In the genomic region with DNA sequence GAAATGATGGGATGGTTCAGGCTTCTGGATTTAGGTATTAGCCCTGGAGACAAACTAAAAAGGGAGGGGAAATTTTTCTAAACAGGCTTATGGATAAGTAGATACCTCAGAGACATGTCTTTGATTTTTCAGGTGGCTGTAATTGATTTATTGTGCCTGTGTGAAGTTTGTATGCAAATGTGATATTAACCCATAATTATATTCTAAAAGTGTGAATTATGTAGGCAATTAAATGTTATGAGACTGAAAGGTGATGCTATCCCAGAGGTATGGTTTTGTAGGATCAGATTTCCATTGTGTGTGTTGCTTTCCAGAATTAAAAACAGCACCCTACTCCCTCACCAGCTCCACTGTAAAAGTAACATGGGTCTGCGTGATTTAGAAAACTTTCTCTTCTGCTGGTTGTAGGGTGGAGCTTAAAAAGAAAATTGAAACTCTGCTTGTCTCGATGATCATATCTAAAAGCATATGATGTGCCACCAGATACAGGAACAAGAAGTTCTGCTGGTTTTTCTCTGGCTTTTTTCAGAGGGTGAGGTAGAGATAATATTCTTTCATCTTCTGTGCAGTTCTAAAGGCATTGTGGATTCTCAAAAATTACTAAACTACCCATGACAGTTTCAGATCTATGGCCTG, we compare ENCODE assay signal across 14 cellular contexts.
DNase-seq lines count a peak whose midpoint lies in the region; ATAC-seq and TF ChIP-seq lines count a peak whose summit lies in the region.
"Had no signal": no experiment of that assay in that cellular context is flagged by ENCODE, and none has a peak within 500 bp of the region (broad histone marks: within the 10 kb centered on the region; RNA-seq: fewer than 3 reads in every experiment).

No MANE protein-coding gene starts in this region.

- H3K27me3 Mint-ChIP-seq in activated CD8-positive, alpha-beta memory T cell treated with anti-CD3 and anti-CD28 coated beads, Interleukin-2, amount 10 ng/mL, durations not matched to agents 7 days and 5 days: no peaks in the 10 kb centered on the region

- no peaks in the 10 kb centered on the region for H3K36me3 ChIP-seq in mucosa of descending colon (ENCODE audit: low read depth)
- H3K36me3 ChIP-seq: right lobe of liver had no signal

- H3K36me3 Mint-ChIP-seq in activated CD8-positive, alpha-beta memory T cell treated with anti-CD3 and anti-CD28 coated beads, Interleukin-2, amount 10 ng/mL, durations not matched to agents 7 days and 5 days: no peaks in the 10 kb centered on the region

- DNase-seq in COR-L47 (lab: John Stamatoyannopoulos, UW): peak; percentile 31
- no peak for DNase-seq in NCI-H82 treated with DMSO at 0.1 percent for 48 hours (lab: John Stamatoyannopoulos, UW; ENCODE audit: unreplicated experiment)
- DNase-seq in mucosa of descending colon: no peak
- DNase-seq in activated CD8-positive, alpha-beta memory T cell treated with anti-CD3 and anti-CD28 coated beads, Interleukin-2, amount 10 ng/mL, durations not matched to agents 7 days and 5 days: no peak
- DNase-seq in caudate nucleus (lab: John Stamatoyannopoulos, UW): no peak
- DNase-seq: activated naive CD4-positive, alpha-beta T cell treated with anti-CD3 and anti-CD28 coated beads, Interleukin-2, amount 50 U/mL, for 16 hours; NCI-H1048; right lobe of liver had no signal

- H3K4me3 ChIP-seq in mucosa of descending colon: no peak overlapping the region
- H3K4me3 ChIP-seq: lung, right lobe of liver had no signal

- H3K9me3 Mint-ChIP-seq in activated CD8-positive, alpha-beta memory T cell treated with anti-CD3 and anti-CD28 coated beads, Interleukin-2, amount 10 ng/mL, durations not matched to agents 7 days and 5 days (ENCODE audit: low read depth): peaks cover 2% of the 10 kb centered on the region

- no peaks in the 10 kb centered on the region for H3K9me3 ChIP-seq in mucosa of descending colon
- H3K9me3 ChIP-seq: right lobe of liver had no signal

- H3K4me1 Mint-ChIP-seq in activated CD8-positive, alpha-beta memory T cell treated with anti-CD3 and anti-CD28 coated beads, Interleukin-2, amount 10 ng/mL, durations not matched to agents 7 days and 5 days: no peaks in the 10 kb centered on the region

- CTCF ChIA-PET in activated CD8-positive, alpha-beta memory T cell treated with anti-CD3 and anti-CD28 coated beads, Interleukin-2, amount 10 ng/mL, durations not matched to agents 7 days and 5 days (lab: Charles Lee): no interaction called here

- no peak overlapping the region for H3K27ac Mint-ChIP-seq in activated CD8-positive, alpha-beta memory T cell treated with anti-CD3 and anti-CD28 coated beads, Interleukin-2, amount 10 ng/mL, durations not matched to agents 7 days and 5 days

- no peak for TF ChIP-seq CTCF in mucosa of descending colon (IDR thresholded peaks at IDR 0.05)

- intact Hi-C loops in mucosa of descending colon (cut with DNase I, micrococcal nuclease): no loop called here

- H3K27ac ChIP-seq in caudate nucleus (ENCODE audit: low read depth, low read length): no peak overlapping the region
- H3K27ac ChIP-seq: HL-60, right lobe of liver had no signal

- H3K4me3 Mint-ChIP-seq in activated CD8-positive, alpha-beta memory T cell treated with anti-CD3 and anti-CD28 coated beads, Interleukin-2, amount 10 ng/mL, durations not matched to agents 7 days and 5 days: no peak overlapping the region

- no peaks in the 10 kb centered on the region for H3K4me1 ChIP-seq in mucosa of descending colon (ENCODE audit: low read depth)
- H3K4me1 ChIP-seq: right lobe of liver had no signal

- peak; percentile 80 for ATAC-seq in GM19328 (IDR thresholded peaks at IDR 0.05; ENCODE audit: unreplicated experiment)
- ATAC-seq in HG02763 (IDR thresholded peaks at IDR 0.05; ENCODE audit: unreplicated experiment): peak; percentile 69
- ATAC-seq in HG03558 (IDR thresholded peaks at IDR 0.05; ENCODE audit: extremely low read depth, unreplicated experiment): peak; percentile 87
- ATAC-seq in mucosa of descending colon: no peak
- ATAC-seq in activated CD8-positive, alpha-beta memory T cell treated with anti-CD3 and anti-CD28 coated beads, Interleukin-2, amount 10 ng/mL, durations not matched to agents 7 days and 5 days: no peak
- ATAC-seq: activated CD4-positive, CD25-positive, alpha-beta regulatory T cell treated with anti-CD3 and anti-CD28 coated beads, Interleukin-2, amount 50 U/mL, for 24 hours had no signal

Comparison
In these comparisons a context has a peak if more than half of its experiments do, and no peak if none do; other contexts are left out.
1. ATAC-seq: peak in GM19328 (single experiment), HG02763 (single experiment) and HG03558 (single experiment); none in mucosa of descending colon (single experiment) and activated CD8-positive, alpha-beta memory T cell treated with anti-CD3 and anti-CD28 coated beads, Interleukin-2, amount 10 ng/mL, durations not matched to agents 7 days and 5 days (single experiment).